Comparison of ENCODE assay signal across 39 cellular contexts in the genomic region with DNA sequence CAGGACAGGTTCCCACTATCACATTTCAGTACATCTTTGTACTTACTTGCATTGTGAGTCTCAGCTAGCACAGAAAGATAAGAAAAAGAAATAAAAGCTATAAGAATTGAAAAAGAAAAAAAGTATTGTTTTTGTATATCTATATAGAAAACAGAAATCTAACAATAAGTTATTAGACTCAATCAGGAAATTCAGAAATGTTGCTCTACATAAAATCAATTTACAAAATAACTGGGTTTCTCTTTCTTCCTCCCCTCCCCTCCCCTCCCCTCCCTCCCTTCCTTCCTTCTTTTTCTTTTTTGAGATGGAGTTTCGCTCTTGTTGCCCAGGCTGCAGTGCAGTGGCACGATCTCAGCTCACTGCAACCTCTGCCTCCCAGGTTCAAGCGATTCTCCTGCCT. TPM values are rescaled to one million over a fixed set of nuclear protein-coding genes. Genes with fewer than 3 reads are reported as not detected.
"Had no signal": no experiment of that assay in that cellular context is flagged by ENCODE, and none has a peak within 500 bp of the region (broad histone marks: within the 10 kb centered on the region; RNA-seq: fewer than 3 reads in every experiment).

No MANE protein-coding gene starts in this region.

- DNase-seq: Karpas-422, Kasumi-1, MG63, MM.1S, MV-4-11, NCI-H1048, NCI-H1092, NCI-H1092 treated with DMSO at 0.1 percent for 48 hours, NCI-H1105, NCI-H1105 treated with DMSO at 0.1 percent for 48 hours, NCI-H1417, NCI-H1417 treated with DMSO at 0.1 percent for 48 hours, NCI-H1436, NCI-H1436 treated with DMSO at 0.1 percent for 48 hours, NCI-H146, NCI-H1694, NCI-H1694 treated with DMSO at 0.1 percent for 48 hours, NCI-H187, NCI-H187 treated with DMSO at 0.1 percent for 48 hours, NCI-H1930, NCI-H2029, NCI-H2029 treated with DMSO at 0.1 percent for 48 hours, NCI-H2081, NCI-H2081 treated with DMSO at 0.1 percent for 48 hours, NCI-H2107, NCI-H2171, NCI-H2171 treated with DMSO at 0.1 percent for 48 hours, NCI-H2227 treated with DMSO at 0.1 percent for 48 hours, NCI-H226, NCI-H345, NCI-H446, NCI-H446 treated with DMSO at 0.1 percent for 48 hours, NCI-H510A, NCI-H510A treated with DMSO at 0.1 percent for 48 hours, NCI-H524 had no signal

- H3K36me3 ChIP-seq: MG63 had no signal

- H3K27me3 ChIP-seq: MG63 had no signal

- H3K4me3 ChIP-seq: MG63 had no signal

- H3K9me3 ChIP-seq: MG63 had no signal

RNA-seq across cellular contexts. Expression of a gene that starts 7.2 kb away (rescaled TPM):
- total RNA-seq: LHCN-M2, M059J, MCF 10A, NCI-H460 had no signal
